8 cellular contexts compared by ENCODE assay signal in the genomic region with DNA sequence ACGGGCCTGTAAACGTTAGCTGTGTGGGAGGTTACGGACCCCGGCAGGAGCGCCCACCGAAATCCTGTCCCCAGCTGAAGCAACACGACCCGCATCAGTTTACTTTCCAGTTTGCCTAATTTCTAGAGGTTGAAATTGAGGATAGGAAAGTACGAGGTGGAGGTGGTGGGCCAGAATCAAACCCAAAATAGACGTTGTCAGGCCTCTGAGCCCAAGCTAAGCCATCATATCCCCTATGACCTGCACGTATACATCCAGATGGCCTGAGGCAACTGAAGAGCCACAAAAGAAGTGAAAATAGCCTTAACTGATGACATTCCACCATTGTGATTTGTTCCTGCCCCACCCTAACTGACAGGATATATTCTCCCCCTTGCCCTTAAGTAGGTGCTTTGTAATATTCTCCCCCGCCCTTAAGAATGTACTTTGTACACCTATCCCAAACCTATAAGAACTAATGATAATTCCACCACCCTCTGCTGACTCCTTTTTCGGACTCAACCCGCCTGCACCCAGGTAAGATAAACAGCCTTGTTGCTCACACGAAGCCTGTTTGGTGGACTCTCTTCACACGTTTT. TPM values are rescaled to one million over a fixed set of nuclear protein-coding genes. Genes with fewer than 3 reads are reported as not detected.
DNase-seq lines count a peak whose midpoint lies in the region; ATAC-seq and TF ChIP-seq lines count a peak whose summit lies in the region.
"Not testable (repeated sequence)": the region's sequence is repeated elsewhere in the genome, so short reads cannot be mapped to it uniquely, and the experiment has no call there.

No MANE protein-coding gene starts in this region.

- peak overlapping the region; percentile 66 for H3K27ac ChIP-seq in HUES48 (ENCODE audit: low read depth, low read length)
- H3K27ac ChIP-seq in neuronal stem cell (replicated peaks; ENCODE audit: low read length): peak overlapping the region; percentile 66
- peak overlapping the region; percentile 83 to 95 (median 92) for H3K27ac ChIP-seq in transverse colon

- WGBS in neuronal stem cell (ENCODE audit: extremely low coverage in 2 of 2, insufficient read length in 2 of 2, insufficient replicate concordance in 1 of 2), 2 donors: no CpG with 5 or more reads among the region's 16 CpGs
- WGBS in transverse colon (ENCODE audit: low coverage in 1 of 2), 2 donors: 49% methylated on average over 16 of the region's 16 CpGs; no CpG with 5 or more reads in 1 of the 2 donors

- DNase-seq in GM06990 (ENCODE audit: extremely low read depth, insufficient read length); H7; activated CD4-positive, alpha-beta T cell treated with anti-CD3 and anti-CD28 coated beads for 36 hours; chondrocyte (ENCODE audit: low spot score); neuronal stem cell (ENCODE audit: low spot score); transverse colon: not testable (repeated sequence)

- not testable (repeated sequence) for H3K9me3 ChIP-seq in HUES48 (ENCODE audit: control insufficient read depth, insufficient read depth, low read length); neuronal stem cell (replicated peaks in 1 of 2; ENCODE audit: control insufficient read depth in 2 of 2, insufficient read depth in 1 of 2, low read depth in 1 of 2, low read length in 2 of 2); transverse colon

- peak overlapping the region; percentile 41 for H3K4me2 ChIP-seq in neuronal stem cell (ENCODE audit: insufficient read depth, low read length, poor library complexity, severe bottlenecking)

- H3K4me3 Mint-ChIP-seq in activated CD4-positive, alpha-beta T cell treated with anti-CD3 and anti-CD28 coated beads for 36 hours: peak overlapping the region; percentile 86
- peak overlapping the region; percentile 76 for H3K4me3 Mint-ChIP-seq in chondrocyte (ENCODE audit: unreplicated experiment)

- H3K36me3 ChIP-seq in GM06990 (ENCODE audit: control insufficient read depth, insufficient read depth, low read length); H7 (replicated peaks; ENCODE audit: control insufficient read depth, insufficient read depth, low read length); HUES48 (ENCODE audit: control insufficient read depth, insufficient read depth, low read length); transverse colon: not testable (repeated sequence)
- peaks cover 0 to 16% of the 10 kb centered on the region in 2 donors for H3K36me3 ChIP-seq in neuronal stem cell (replicated peaks in 1 of 2; ENCODE audit: control insufficient read depth in 2 of 2, insufficient read depth in 2 of 2, low read length in 2 of 2)

- H2BK120ac ChIP-seq in neuronal stem cell (ENCODE audit: low read depth, low read length): not testable (repeated sequence)

- peaks cover 10% of the 10 kb centered on the region for H3K4me1 ChIP-seq in HUES48 (ENCODE audit: control insufficient read depth, insufficient read depth, low read length)
- not testable (repeated sequence) for H3K4me1 ChIP-seq in neuronal stem cell (ENCODE audit: control insufficient read depth in 2 of 2, insufficient read depth in 1 of 2, low read depth in 1 of 2, low read length in 2 of 2)
- H3K4me1 ChIP-seq in transverse colon: peaks cover 4 to 30% (median 15%) of the 10 kb centered on the region in 4 donors

- H3K27ac Mint-ChIP-seq in activated CD4-positive, alpha-beta T cell treated with anti-CD3 and anti-CD28 coated beads for 36 hours: peak overlapping the region; percentile 95
- H3K27ac Mint-ChIP-seq in chondrocyte (ENCODE audit: unreplicated experiment): peak overlapping the region; percentile 89

- H3K23ac ChIP-seq in neuronal stem cell (ENCODE audit: low read depth, low read length, poor library complexity): not testable (repeated sequence)

- H2BK5ac ChIP-seq in neuronal stem cell (ENCODE audit: low read length): not testable (repeated sequence)

- POLR2A ChIA-PET in activated CD4-positive, alpha-beta T cell treated with anti-CD3 and anti-CD28 coated beads for 36 hours (lab: Charles Lee): interaction anchor here (0.7 to 1.7 kb wide), 4 partner anchors 12 to 260 kb away, joined by 3 to 15 read pairs (median 4); partner anchors contain the start of gene ABCC10

- H3K27me3 Mint-ChIP-seq in activated CD4-positive, alpha-beta T cell treated with anti-CD3 and anti-CD28 coated beads for 36 hours; chondrocyte (ENCODE audit: low read depth): not testable (repeated sequence)

- peaks cover 35% of the 10 kb centered on the region for H3K4me1 Mint-ChIP-seq in activated CD4-positive, alpha-beta T cell treated with anti-CD3 and anti-CD28 coated beads for 36 hours
- H3K4me1 Mint-ChIP-seq in chondrocyte (ENCODE audit: low read depth): peaks cover 32% of the 10 kb centered on the region

- TF ChIP-seq EP300 in transverse colon (IDR thresholded peaks at IDR 0.05; ENCODE audit: low read depth): not testable (repeated sequence)

- H2AFZ ChIP-seq in neuronal stem cell (ENCODE audit: low read length): peak overlapping the region; percentile 81

- H3K18ac ChIP-seq in neuronal stem cell (ENCODE audit: low read length): not testable (repeated sequence)

- H2AK5ac ChIP-seq in neuronal stem cell (ENCODE audit: low read depth, low read length): not testable (repeated sequence)

- not testable (repeated sequence) for H3K36me3 Mint-ChIP-seq in activated CD4-positive, alpha-beta T cell treated with anti-CD3 and anti-CD28 coated beads for 36 hours (ENCODE audit: low read depth); chondrocyte (ENCODE audit: low read depth)

- H3K14ac ChIP-seq in neuronal stem cell (ENCODE audit: low read length): not testable (repeated sequence)

- H3K9me3 Mint-ChIP-seq in activated CD4-positive, alpha-beta T cell treated with anti-CD3 and anti-CD28 coated beads for 36 hours (ENCODE audit: low read depth); chondrocyte (ENCODE audit: low read depth): not testable (repeated sequence)

- not testable (repeated sequence) for H2BK12ac ChIP-seq in neuronal stem cell (ENCODE audit: low read length)

- in situ Hi-C loops in transverse colon (cut with MboI; ENCODE audit: low pct_ligation_motif_present in 1 of 4, low pct_unique_long_range_greater_than_20kb in 1 of 4, low sequenced_read_pairs in 3 of 4): not testable (repeated sequence)

- peak; percentile 1 for TF ChIP-seq POLR2A in transverse colon (IDR thresholded peaks at IDR 0.05)

- H3K4ac ChIP-seq in neuronal stem cell (ENCODE audit: low read length): not testable (repeated sequence)

- H4K91ac ChIP-seq in neuronal stem cell (ENCODE audit: low read depth, low read length, poor library complexity): not testable (repeated sequence)

- not testable (repeated sequence) for TF ChIP-seq CTCF in GM06990 (IDR thresholded peaks at IDR 0.05; ENCODE audit: insufficient read depth, low read length, poor library complexity, severe bottlenecking); chondrocyte (IDR thresholded peaks at IDR 0.05); transverse colon (IDR thresholded peaks at IDR 0.05)

- not testable (repeated sequence) for H4K8ac ChIP-seq in neuronal stem cell (ENCODE audit: low read depth, low read length)

- not testable (repeated sequence) for H2BK15ac ChIP-seq in neuronal stem cell (ENCODE audit: low read length)

- peak; percentile 1 for ATAC-seq in activated CD4-positive, alpha-beta T cell treated with anti-CD3 and anti-CD28 coated beads for 36 hours

- intact Hi-C loops in activated CD4-positive, alpha-beta T cell treated with anti-CD3 and anti-CD28 coated beads for 36 hours (cut with DNase I, micrococcal nuclease); transverse colon (cut with DNase I; ENCODE audit: low total_unique reads): not testable (repeated sequence)

- not testable (repeated sequence) for H3K9ac ChIP-seq in HUES48 (ENCODE audit: low read depth, low read length); neuronal stem cell (ENCODE audit: low read depth, low read length, poor library complexity)

- H3K79me1 ChIP-seq in neuronal stem cell (ENCODE audit: low read depth, low read length): not testable (repeated sequence)

- peak overlapping the region; percentile 64 for H3K4me3 ChIP-seq in GM06990 (replicated peaks; ENCODE audit: low read depth, low read length)
- peak overlapping the region; percentile 46 for H3K4me3 ChIP-seq in H7 (ENCODE audit: insufficient read depth, low read depth, low read length)
- peak overlapping the region; percentile 85 for H3K4me3 ChIP-seq in HUES48 (ENCODE audit: low read depth, low read length)
- peak overlapping the region; percentile 21 for H3K4me3 ChIP-seq in iPS-11a (ENCODE audit: low read depth, low read length)
- peak overlapping the region in 1 of 2 donors; percentile 58 for H3K4me3 ChIP-seq in neuronal stem cell (ENCODE audit: low read length in 2 of 2)
- H3K4me3 ChIP-seq in transverse colon: peak overlapping the region in 3 of 4 donors; percentile 77 to 96 (median 96)

- H3K27me3 ChIP-seq in GM06990 (replicated peaks; ENCODE audit: control insufficient read depth, insufficient read depth, low read length); H7 (ENCODE audit: control insufficient read depth, insufficient read depth, low read length); neuronal stem cell (ENCODE audit: control insufficient read depth in 3 of 3, insufficient read depth in 3 of 3, low read depth in 1 of 3, low read length in 3 of 3); transverse colon: not testable (repeated sequence)
- H3K27me3 ChIP-seq in HUES48 (ENCODE audit: control insufficient read depth, insufficient read depth, low read length): peaks cover 13% of the 10 kb centered on the region

- CTCF ChIA-PET in activated CD4-positive, alpha-beta T cell treated with anti-CD3 and anti-CD28 coated beads for 36 hours (lab: Charles Lee): interaction anchor here (0.7 to 2.7 kb wide), 6 partner anchors 13 to 148 kb away, joined by 3 to 20 read pairs (median 3); no protein-coding TSS in a partner anchor

RNA-seq across cellular contexts. Expression of gene ZNF318, which starts 0.6 kb away (rescaled TPM):
- 8.1 and 14.5 TPM in 2 replicates for total RNA-seq in H7 (2014; rRNA removed; shearing (Covaris generic))
- 10 to 100 TPM; 11.2 to 12.9 TPM for total RNA-seq in activated CD4-positive, alpha-beta T cell treated with anti-CD3 and anti-CD28 coated beads for 36 hours
- total RNA-seq in chondrocyte (18.7 to 23.6 TPM (median 19.8 TPM) in 3 replicates), transverse colon (10 to 100 TPM; 13.0 to 17.5 (median 15.4) TPM)
- 14.0 TPM for polyA plus RNA-seq in neuronal stem cell (2013, experiment 1 of 2)
- 14.1 TPM for polyA plus RNA-seq in neuronal stem cell (2013, experiment 2 of 2)

RNA-seq across cellular contexts. Expression of gene ABCC10, which starts 57.2 kb away (rescaled TPM):
- 17.3 and 18.4 TPM in 2 replicates for total RNA-seq in H7 (2014; rRNA removed; shearing (Covaris generic))
- 10 to 100 TPM; 27.8 to 29.0 TPM for total RNA-seq in activated CD4-positive, alpha-beta T cell treated with anti-CD3 and anti-CD28 coated beads for 36 hours
- total RNA-seq in chondrocyte (42.5 to 43.2 TPM (median 43.1 TPM) in 3 replicates), transverse colon (10 to 100 TPM; 28.0 to 56.9 (median 33.7) TPM)
- 10.1 TPM for polyA plus RNA-seq in neuronal stem cell (2013, experiment 1 of 2)
- 10.6 TPM for polyA plus RNA-seq in neuronal stem cell (2013, experiment 2 of 2)
